ENCODE assay signal across 19 cellular contexts in genomic region chr9:133706651-133707050, GRCh38. TPM values are rescaled to one million over a fixed set of nuclear protein-coding genes. Genes with fewer than 3 reads are reported as not detected.
DNase-seq lines count a peak whose midpoint lies in the region; ATAC-seq and TF ChIP-seq lines count a peak whose summit lies in the region.
"Had no signal": no experiment of that assay in that cellular context is flagged by ENCODE, and none has a peak within 500 bp of the region (broad histone marks: within the 10 kb centered on the region; RNA-seq: fewer than 3 reads in every experiment).

No MANE protein-coding gene starts in this region.

- no peak for TF ChIP-seq CTCF in CD4-positive, alpha-beta T cell (IDR thresholded peaks at IDR 0.05)

- H3K36me3 Mint-ChIP-seq in CD4-positive, alpha-beta T cell (ENCODE audit: low read depth): no peaks in the 10 kb centered on the region
- no peaks in the 10 kb centered on the region for H3K36me3 Mint-ChIP-seq in T-helper 17 cell (ENCODE audit: low read depth)
- H3K36me3 Mint-ChIP-seq in activated CD4-positive, alpha-beta T cell treated with anti-CD3 and anti-CD28 coated beads for 36 hours (ENCODE audit: low read depth): no peaks in the 10 kb centered on the region

- peak overlapping the region; percentile 85 for H3K27ac Mint-ChIP-seq in CD4-positive, alpha-beta T cell
- peak overlapping the region; percentile 34 for H3K27ac Mint-ChIP-seq in T-helper 17 cell
- H3K27ac Mint-ChIP-seq in activated CD4-positive, alpha-beta T cell treated with anti-CD3 and anti-CD28 coated beads for 36 hours: no peak overlapping the region
- H3K27ac Mint-ChIP-seq: GM23338 had no signal

- peak in 1 of 10 experiments; percentile 1 for DNase-seq in CD4-positive, alpha-beta T cell
- DNase-seq in T-helper 17 cell: peak in 1 of 3 donors; percentile 4
- peak; percentile 23 for DNase-seq in left cardiac atrium
- peak; percentile 67 for DNase-seq in posterior vena cava (ENCODE audit: low spot score)
- no peak for DNase-seq in activated CD4-positive, alpha-beta T cell treated with anti-CD3 and anti-CD28 coated beads for 36 hours
- DNase-seq in NCI-H510A (lab: John Stamatoyannopoulos, UW): no peak
- DNase-seq: activated CD4-positive, alpha-beta T cell treated with anti-CD3 and anti-CD28 coated beads, Interleukin-2, amount 50 U/mL, for 4 hours; activated T-cell treated with anti-CD3 and anti-CD28 coated beads, Interleukin-2, amount 50 U/mL, for 48 hours; GF-D8; hippocampal formation; KBM-7; NCI-H1092; NCI-H2081 treated with DMSO at 0.1 percent for 48 hours; PC-3; testis had no signal

- no peaks in the 10 kb centered on the region for H3K9me3 Mint-ChIP-seq in CD4-positive, alpha-beta T cell
- no peaks in the 10 kb centered on the region for H3K9me3 Mint-ChIP-seq in activated CD4-positive, alpha-beta T cell treated with anti-CD3 and anti-CD28 coated beads for 36 hours (ENCODE audit: low read depth)
- H3K9me3 Mint-ChIP-seq: GM23338 had no signal

- no peaks in the 10 kb centered on the region for H3K9me3 ChIP-seq in CD4-positive, alpha-beta T cell (ENCODE audit: control insufficient read depth, low read length)
- H3K9me3 ChIP-seq in T-helper 17 cell (ENCODE audit: control insufficient read depth, low read length, poor library complexity, severe bottlenecking): no peaks in the 10 kb centered on the region
- H3K9me3 ChIP-seq: testis had no signal

- CTCF ChIA-PET in CD4-positive, alpha-beta T cell (lab: Charles Lee): no interaction called here
- CTCF ChIA-PET in activated CD4-positive, alpha-beta T cell treated with anti-CD3 and anti-CD28 coated beads for 36 hours (lab: Charles Lee): no interaction called here

- H3K4me1 Mint-ChIP-seq in CD4-positive, alpha-beta T cell (ENCODE audit: low read depth): peaks cover 59% of the 10 kb centered on the region
- H3K4me1 Mint-ChIP-seq in T-helper 17 cell: peaks cover 20% of the 10 kb centered on the region
- peaks cover 44% of the 10 kb centered on the region for H3K4me1 Mint-ChIP-seq in activated CD4-positive, alpha-beta T cell treated with anti-CD3 and anti-CD28 coated beads for 36 hours

- H3K4me3 Mint-ChIP-seq in CD4-positive, alpha-beta T cell: no peak overlapping the region
- no peak overlapping the region for H3K4me3 Mint-ChIP-seq in T-helper 17 cell
- no peak overlapping the region for H3K4me3 Mint-ChIP-seq in activated CD4-positive, alpha-beta T cell treated with anti-CD3 and anti-CD28 coated beads for 36 hours
- H3K4me3 Mint-ChIP-seq: GM23338 had no signal

- no peak for ATAC-seq in CD4-positive, alpha-beta T cell (ENCODE audit: poor library complexity)
- no peak for ATAC-seq in T-helper 17 cell
- no peak for ATAC-seq in left cardiac atrium
- ATAC-seq in HG02759 (IDR thresholded peaks at IDR 0.05; ENCODE audit: unreplicated experiment): no peak
- no peak for ATAC-seq in activated CD4-positive, alpha-beta T cell treated with anti-CD3 and anti-CD28 coated beads for 36 hours
- no peak for ATAC-seq in HG03460 (IDR thresholded peaks at IDR 0.05; ENCODE audit: unreplicated experiment)
- ATAC-seq: GM23338, PC-3 had no signal

- no peaks in the 10 kb centered on the region for H3K27me3 Mint-ChIP-seq in CD4-positive, alpha-beta T cell
- no peaks in the 10 kb centered on the region for H3K27me3 Mint-ChIP-seq in T-helper 17 cell
- H3K27me3 Mint-ChIP-seq in activated CD4-positive, alpha-beta T cell treated with anti-CD3 and anti-CD28 coated beads for 36 hours: no peaks in the 10 kb centered on the region

- H3K27me3 ChIP-seq in CD4-positive, alpha-beta T cell (ENCODE audit: control insufficient read depth, insufficient read depth, low read length): no peaks in the 10 kb centered on the region
- H3K27me3 ChIP-seq: testis had no signal

- intact Hi-C loops in CD4-positive, alpha-beta T cell (cut with DNase I, micrococcal nuclease): loop anchor here in 1 of 2 experiments (5.0 kb wide), 1 partner anchor 94 kb away; no protein-coding TSS in a partner anchor
- intact Hi-C loops in left cardiac atrium (cut with DNase I): no loop called here
- intact Hi-C loops in posterior vena cava (cut with DNase I): no loop called here
- intact Hi-C loops in activated CD4-positive, alpha-beta T cell treated with anti-CD3 and anti-CD28 coated beads for 36 hours (cut with DNase I, micrococcal nuclease): loop anchor here (10.0 kb wide), 2 partner anchors 52 to 572 kb away; no protein-coding TSS in a partner anchor

- no peak overlapping the region for H3K27ac ChIP-seq in CD4-positive, alpha-beta T cell (ENCODE audit: low read depth, low read length)
- H3K27ac ChIP-seq: HL-60 had no signal

- POLR2A ChIA-PET in CD4-positive, alpha-beta T cell (lab: Charles Lee): no interaction called here
- POLR2A ChIA-PET in activated CD4-positive, alpha-beta T cell treated with anti-CD3 and anti-CD28 coated beads for 36 hours (lab: Charles Lee): interaction anchor here (0.7 kb wide), 1 partner anchor 230 kb away, joined by 3 read pairs; no protein-coding TSS in a partner anchor

RNA-seq across cellular contexts. Expression of gene SARDH, which starts 31.5 kb away (rescaled TPM):
- 10 to 100 TPM; 17.7 to 18.5 TPM for total RNA-seq in CD4-positive, alpha-beta T cell
- total RNA-seq in T-helper 17 cell (1 to 10 TPM; 2.2 to 6.8 TPM), left cardiac atrium (1 to 10 TPM in 1 of 2 donors, under 1 TPM in 1; 0.88 to 1.4 TPM), posterior vena cava (1 to 10 TPM in 1 of 2 donors, under 1 TPM in 1; 0.62 to 1.8 TPM)
- 1 to 10 TPM; 7.8 to 8.2 TPM for total RNA-seq in activated CD4-positive, alpha-beta T cell treated with anti-CD3 and anti-CD28 coated beads for 36 hours

Comparison
In these comparisons a context has a peak if more than half of its experiments do, and no peak if none do; other contexts are left out.
1. DNase-seq: peak in left cardiac atrium (single experiment) and posterior vena cava (single experiment); none in activated CD4-positive, alpha-beta T cell treated with anti-CD3 and anti-CD28 coated beads for 36 hours (single experiment) and NCI-H510A (single experiment).
2. intact Hi-C loops: an anchor here in activated CD4-positive, alpha-beta T cell treated with anti-CD3 and anti-CD28 coated beads for 36 hours (10.0 kb wide); none called in left cardiac atrium and posterior vena cava.